21 cellular contexts compared by ENCODE assay signal in genomic region chr9:72913382-72914009, GRCh38. TPM values are rescaled to one million over a fixed set of nuclear protein-coding genes. Genes with fewer than 3 reads are reported as not detected.
DNase-seq lines count a peak whose midpoint lies in the region; ATAC-seq and TF ChIP-seq lines count a peak whose summit lies in the region.
"Had no signal": no experiment of that assay in that cellular context is flagged by ENCODE, and none has a peak within 500 bp of the region (broad histone marks: within the 10 kb centered on the region; RNA-seq: fewer than 3 reads in every experiment).

No MANE protein-coding gene starts in this region.

- no peak for DNase-seq in left ventricle myocardium inferior
- no peak for DNase-seq in heart right ventricle
- no peak for DNase-seq in mesenchymal stem cell
- DNase-seq in suprapubic skin (ENCODE audit: low spot score in 2 of 2), result no peak
- DNase-seq: DMS53, GF-D8, IMR-90, MV-4-11, NCI-H1105 treated with DMSO at 0.1 percent for 48 hours, NCI-H1694, NCI-H2081 treated with DMSO at 0.1 percent for 48 hours, NCI-H2171 treated with DMSO at 0.1 percent for 48 hours, NCI-H446, NCI-H526 treated with DMSO at 0.1 percent for 48 hours, SHP77 treated with DMSO at 0.1 percent for 48 hours, SK-N-SH had no signal

- H3K27ac ChIP-seq in left ventricle myocardium inferior (replicated peaks) (peak overlapping the region; percentile 67), heart right ventricle (peak overlapping the region in 3 of 10 donors; percentile 24 to 62 (median 55)), mesenchymal stem cell (ENCODE audit: low read length, poor library complexity, severe bottlenecking) (no peak overlapping the region), suprapubic skin (peak overlapping the region; percentile 25)
- H3K27ac ChIP-seq: KMS-11 had no signal

- no peak overlapping the region for H3K18ac ChIP-seq in mesenchymal stem cell (ENCODE audit: low read depth in 1 of 2, low read length in 2 of 2)

- H3K4me1 ChIP-seq in left ventricle myocardium inferior, result peaks cover 4% of the 10 kb centered on the region
- H3K4me1 ChIP-seq in heart right ventricle, result peaks cover 0 to 9% (median 0%) of the 10 kb centered on the region in 9 donors
- H3K4me1 ChIP-seq in mesenchymal stem cell (ENCODE audit: control insufficient read depth, insufficient read depth, low read depth, low read length), result no peaks in the 10 kb centered on the region
- H3K4me1 ChIP-seq in suprapubic skin, result no peaks in the 10 kb centered on the region

- no peak overlapping the region for H3K23ac ChIP-seq in mesenchymal stem cell (ENCODE audit: low read length in 2 of 2)

- no peak overlapping the region for H3K4me3 ChIP-seq in left ventricle myocardium inferior
- no peak overlapping the region for H3K4me3 ChIP-seq in heart right ventricle
- no peak overlapping the region for H3K4me3 ChIP-seq in mesenchymal stem cell (ENCODE audit: insufficient read depth in 1 of 2, low read depth in 1 of 2, low read length in 2 of 2)
- H3K4me3 ChIP-seq in suprapubic skin, result no peak overlapping the region

- H2BK5ac ChIP-seq in mesenchymal stem cell (ENCODE audit: low read depth, low read length, poor library complexity, severe bottlenecking), result no peak overlapping the region

- H2AFZ ChIP-seq in mesenchymal stem cell (ENCODE audit: low read depth, low read length), result no peak overlapping the region

- H4K91ac ChIP-seq in mesenchymal stem cell (ENCODE audit: low read length), result no peak overlapping the region

- no peak for TF ChIP-seq CTCF in left ventricle myocardium inferior (IDR thresholded peaks at IDR 0.05; ENCODE audit: borderline replicate concordance)
- no peak for TF ChIP-seq CTCF in heart right ventricle (IDR thresholded peaks at IDR 0.05)
- TF ChIP-seq CTCF in suprapubic skin (IDR thresholded peaks at IDR 0.05), result no peak

- H3K27me3 ChIP-seq in left ventricle myocardium inferior (ENCODE audit: low read depth) (no peaks in the 10 kb centered on the region), heart right ventricle (no peaks in the 10 kb centered on the region), mesenchymal stem cell (ENCODE audit: control insufficient read depth in 1 of 2, insufficient read depth in 1 of 2, low read length in 2 of 2) (no peaks in the 10 kb centered on the region), suprapubic skin (no peaks in the 10 kb centered on the region)

- H4K8ac ChIP-seq in mesenchymal stem cell (ENCODE audit: low read length), result no peak overlapping the region

- H3K36me3 ChIP-seq in left ventricle myocardium inferior (peaks cover 10% of the 10 kb centered on the region), heart right ventricle (peaks cover 0 to 8% (median 0%) of the 10 kb centered on the region in 9 donors), mesenchymal stem cell (ENCODE audit: control insufficient read depth in 1 of 2, insufficient read depth in 2 of 2, low read depth in 1 of 2, low read length in 2 of 2) (no peaks in the 10 kb centered on the region), suprapubic skin (peaks cover 3% of the 10 kb centered on the region)

- no peak for TF ChIP-seq EP300 in suprapubic skin (IDR thresholded peaks at IDR 0.05)

- H3K14ac ChIP-seq in mesenchymal stem cell (ENCODE audit: low read length in 2 of 2), result no peak overlapping the region

- no peak overlapping the region for H2AK5ac ChIP-seq in mesenchymal stem cell (ENCODE audit: low read length, severe bottlenecking)

- no peak overlapping the region for H2BK120ac ChIP-seq in mesenchymal stem cell (ENCODE audit: low read depth, low read length)

- WGBS in heart right ventricle, 2 donors, result 82 to 86% methylated on average over 4 of the region's 4 CpGs
- whole genome bisulfite sequencing in mesenchymal stem cell, result 81% methylated on average over 4 of the region's 4 CpGs
- WGBS in suprapubic skin, result 85% methylated on average over 4 of the region's 4 CpGs

- H2BK12ac ChIP-seq in mesenchymal stem cell (ENCODE audit: low read length in 2 of 2), result no peak overlapping the region

- no peak overlapping the region for H2BK15ac ChIP-seq in mesenchymal stem cell (ENCODE audit: low read depth, poor library complexity, severe bottlenecking)

- H3K9me3 ChIP-seq in left ventricle myocardium inferior (replicated peaks), result no peaks in the 10 kb centered on the region
- H3K9me3 ChIP-seq in heart right ventricle, result no peaks in the 10 kb centered on the region
- no peaks in the 10 kb centered on the region for H3K9me3 ChIP-seq in mesenchymal stem cell (ENCODE audit: control insufficient read depth, low read length)
- H3K9me3 ChIP-seq in suprapubic skin, result no peaks in the 10 kb centered on the region
- H3K9me3 ChIP-seq: SK-N-SH had no signal

- intact Hi-C loops in left ventricle myocardium inferior (cut with micrococcal nuclease) (no loop called here), heart right ventricle (cut with DNase I) (no loop called here)

- no peak overlapping the region for H3K4me2 ChIP-seq in mesenchymal stem cell (ENCODE audit: low read length, poor library complexity, severe bottlenecking)
- H3K4me2 ChIP-seq: KMS-11, SK-N-SH had no signal

- no peak for TF ChIP-seq POLR2A in suprapubic skin (IDR thresholded peaks at IDR 0.05)

- H3K4ac ChIP-seq in mesenchymal stem cell (ENCODE audit: low read depth in 1 of 2, low read length in 2 of 2), result no peak overlapping the region

- no peaks in the 10 kb centered on the region for H3K79me1 ChIP-seq in mesenchymal stem cell (replicated peaks; ENCODE audit: low read length, poor library complexity, severe bottlenecking)

- ATAC-seq in heart right ventricle (no peak), GM21360 (IDR thresholded peaks at IDR 0.05; ENCODE audit: unreplicated experiment) (no peak), GM21367 (IDR thresholded peaks at IDR 0.05; ENCODE audit: unreplicated experiment) (no peak), GM21825 (IDR thresholded peaks at IDR 0.05; ENCODE audit: unreplicated experiment) (no peak)

- peak overlapping the region; percentile 61 for H3K9ac ChIP-seq in mesenchymal stem cell (ENCODE audit: low read length)
- H3K9ac ChIP-seq: KMS-11, SK-N-SH had no signal

RNA-seq across cellular contexts. Expression of gene ALDH1A1, which starts 39.4 kb away (rescaled TPM):
- total RNA-seq in left ventricle myocardium inferior (20.7 TPM), heart right ventricle (10 to 100 TPM in 6 of 10 donors, 1 to 10 TPM in 4; 5.6 to 21.7 (median 11.1) TPM), suprapubic skin (10 to 100 TPM in 3 of 4 donors, 1 to 10 TPM in 1; 7.7 to 19.2 (median 11.2) TPM)
- 10 to 100 TPM in 1 of 2 donors, 1 to 10 TPM in 1; 4.3 to 32.8 TPM for polyA plus RNA-seq in heart right ventricle
- 3.4 TPM for polyA plus RNA-seq in mesenchymal stem cell (2013, experiment 1 of 2)
- 3.5 TPM for polyA plus RNA-seq in mesenchymal stem cell (2013, experiment 2 of 2)
- total RNA-seq: B cell, IMR-90 had no signal
- polyA plus RNA-seq: IMR-90 had no signal
